ENCODE assay signal across 10 cellular contexts in the genomic region with DNA sequence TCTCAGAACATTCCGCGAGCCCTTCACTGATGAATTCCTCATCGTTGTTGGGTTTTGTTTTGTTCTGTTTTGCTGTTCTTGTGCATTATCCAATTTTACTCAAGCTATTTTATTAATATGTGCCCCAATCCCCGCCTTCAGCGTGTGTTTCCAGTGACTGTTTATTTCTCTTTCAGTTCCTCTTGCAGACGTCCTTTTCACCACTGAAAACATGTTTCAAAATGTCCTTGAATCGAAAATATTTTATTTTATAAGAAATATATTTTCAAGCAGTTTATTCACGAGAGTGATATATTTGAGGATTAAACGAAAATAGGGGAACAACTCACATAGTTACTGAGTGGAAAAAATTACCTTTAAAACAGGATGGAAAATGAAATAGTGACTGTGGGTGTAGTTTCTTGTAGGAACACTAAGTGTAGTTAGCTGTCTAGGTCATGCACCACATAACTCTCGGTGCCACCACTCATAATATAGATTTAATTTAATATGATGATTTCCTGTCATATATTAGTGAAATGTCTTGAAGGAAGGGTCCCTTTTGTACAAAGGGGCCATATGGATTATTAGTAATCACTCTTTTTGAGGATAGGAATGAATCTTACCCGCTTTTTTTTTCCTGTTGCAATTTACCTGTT. TPM values are rescaled to one million over a fixed set of nuclear protein-coding genes. Genes with fewer than 3 reads are reported as not detected.
A peak's percentile ranks its signal among the peaks of the same experiment; 100 is the strongest.
DNase-seq lines count a peak whose midpoint lies in the region; ATAC-seq and TF ChIP-seq lines count a peak whose summit lies in the region.
"Had no signal": no experiment of that assay in that cellular context is flagged by ENCODE, and none has a peak within 500 bp of the region (broad histone marks: within the 10 kb centered on the region; RNA-seq: fewer than 3 reads in every experiment).

No MANE protein-coding gene starts in this region.

- intact Hi-C loops in mucosa of descending colon (cut with DNase I, micrococcal nuclease) = no loop called here
- intact Hi-C loops in breast epithelium (cut with DNase I; ENCODE audit: low total_unique reads) = no loop called here

- TF ChIP-seq CTCF in mucosa of descending colon (IDR thresholded peaks at IDR 0.05) (no peak), breast epithelium (IDR thresholded peaks at IDR 0.05) (no peak)

- ATAC-seq in GM18867 (IDR thresholded peaks at IDR 0.05; ENCODE audit: unreplicated experiment) (peak; percentile 93), GM21825 (IDR thresholded peaks at IDR 0.05; ENCODE audit: unreplicated experiment) (peak; percentile 79), HG03460 (IDR thresholded peaks at IDR 0.05; ENCODE audit: unreplicated experiment) (peak; percentile 81), mucosa of descending colon (peak; percentile 11)
- ATAC-seq: left colon had no signal

- H3K4me1 ChIP-seq in mucosa of descending colon (ENCODE audit: low read depth) (no peaks in the 10 kb centered on the region), SJCRH30 (no peaks in the 10 kb centered on the region), breast epithelium (no peaks in the 10 kb centered on the region)

- no peak for TF ChIP-seq POLR2A in breast epithelium (IDR thresholded peaks at IDR 0.05)

- H3K36me3 ChIP-seq in mucosa of descending colon (ENCODE audit: low read depth) (no peaks in the 10 kb centered on the region), SJCRH30 (no peaks in the 10 kb centered on the region), breast epithelium (no peaks in the 10 kb centered on the region)

- H3K9me3 ChIP-seq in mucosa of descending colon (no peaks in the 10 kb centered on the region), SJCRH30 (replicated peaks) (no peaks in the 10 kb centered on the region), breast epithelium (no peaks in the 10 kb centered on the region)

- H3K27ac ChIP-seq in SJCRH30 = no peak overlapping the region
- H3K27ac ChIP-seq in breast epithelium = peak overlapping the region in 1 of 2 donors; percentile 48

- H3K27me3 ChIP-seq in SJCRH30 = no peaks in the 10 kb centered on the region
- no peaks in the 10 kb centered on the region for H3K27me3 ChIP-seq in breast epithelium

- DNase-seq in mucosa of descending colon = no peak
- no peak for DNase-seq in SJCRH30
- no peak for DNase-seq in NCI-H345 treated with DMSO at 0.1 percent for 48 hours (lab: John Stamatoyannopoulos, UW; ENCODE audit: unreplicated experiment)
- DNase-seq in effector CD4-positive, alpha-beta T cell = no peak
- no peak for DNase-seq in breast epithelium (ENCODE audit: low spot score in 2 of 2)
- DNase-seq: left colon; stimulated activated CD4-positive, alpha-beta T cell treated with anti-CD3 and anti-CD28 coated beads, Interleukin-15, amount 100 ng/mL, for 24 hours had no signal

- H3K4me3 ChIP-seq in mucosa of descending colon (no peak overlapping the region), SJCRH30 (no peak overlapping the region), breast epithelium (no peak overlapping the region)

RNA-seq across cellular contexts. Expression of gene HDDC2, which starts 45.3 kb away (rescaled TPM):
- total RNA-seq in mucosa of descending colon = 10 to 100 TPM; 39.9 to 64.2 (median 56.7) TPM
- 61.7 and 62.8 TPM in 2 replicates for total RNA-seq in SJCRH30 (2014; rRNA removed; shearing (Covaris generic))
- total RNA-seq in breast epithelium = 10 to 100 TPM; 60.6 to 96.2 (median 88.1) TPM

Comparison
In these comparisons a context has a peak if more than half of its experiments do, and no peak if none do; other contexts are left out.
1. ATAC-seq: peak in every context shown above with its lines; median percentile 93 in GM18867; 81 in HG03460; 79 in GM21825; 11 in mucosa of descending colon.